Comparison of ENCODE assay signal across 8 cellular contexts in the genomic region with DNA sequence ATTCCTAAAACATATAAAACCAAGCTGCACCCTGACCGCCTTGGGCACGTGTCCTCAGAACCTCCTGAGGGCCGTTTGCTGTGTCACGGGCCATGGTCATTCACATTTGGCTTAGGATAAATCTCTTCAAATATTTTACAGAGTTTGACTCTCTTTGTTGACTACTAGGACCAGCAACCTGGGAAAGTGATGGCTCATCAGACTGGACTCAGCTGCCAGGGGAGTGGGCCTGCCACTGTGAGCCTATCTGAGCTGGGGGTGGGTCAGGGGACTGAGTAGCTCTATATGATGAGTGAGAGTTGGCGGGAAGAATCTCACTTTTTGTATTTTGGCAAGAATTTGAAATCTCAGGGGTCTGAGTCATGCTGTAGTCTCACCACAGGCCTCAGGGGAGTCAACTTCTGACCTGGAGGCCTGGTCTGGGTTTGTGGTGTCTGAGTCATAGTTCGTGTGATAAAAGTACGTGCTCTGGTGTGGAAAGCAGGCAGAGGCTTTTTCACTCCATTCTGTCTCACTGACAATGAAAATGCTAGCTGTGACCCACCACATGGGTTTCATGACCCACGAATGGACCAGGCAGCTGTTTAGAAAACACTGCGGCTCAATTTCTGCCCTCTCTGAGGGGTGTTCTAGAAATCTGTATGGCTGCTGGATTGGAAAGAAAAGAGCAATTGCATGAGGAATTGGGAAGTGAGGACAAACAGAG. TPM values are rescaled to one million over a fixed set of nuclear protein-coding genes. Genes with fewer than 3 reads are reported as not detected.
DNase-seq lines count a peak whose midpoint lies in the region; ATAC-seq, FAIRE-seq and TF ChIP-seq lines count a peak whose summit lies in the region.

No MANE protein-coding gene starts in this region.

- WGBS in K562 (ENCODE audit: insufficient coverage, low coverage, missing lambda C conversion rate) = 0% methylated on average over 9 of the region's 9 CpGs
- WGBS in lung, 2 donors = 64 to 71% methylated on average over 9 of the region's 9 CpGs

- no peaks in the 10 kb centered on the region for H3K9me3 ChIP-seq in BE2C
- H3K9me3 ChIP-seq in K562 (replicated peaks; ENCODE audit: control insufficient read depth, insufficient read depth, low read depth, low read length) = no peaks in the 10 kb centered on the region
- no peaks in the 10 kb centered on the region for H3K9me3 ChIP-seq in lung (ENCODE audit: control insufficient read depth in 2 of 2, insufficient read depth in 1 of 2, low read length in 1 of 2)

- in situ Hi-C loops in K562 (cut with MboI) = no loop called here

- peaks cover 15% of the 10 kb centered on the region for H3K4me1 ChIP-seq in BE2C
- peaks cover 7 to 23% of the 10 kb centered on the region in 2 experiments; a peak in 4 of 5 replicates for H3K4me1 ChIP-seq in K562 (replicated peaks in 1 of 2; ENCODE audit: control insufficient read depth in 2 of 2, insufficient read depth in 2 of 2, low read length in 2 of 2)
- H3K4me1 ChIP-seq in lung (ENCODE audit: control insufficient read depth in 2 of 2, insufficient read depth in 2 of 2, low read length in 2 of 2) = peaks cover 0 to 6% of the 10 kb centered on the region in 2 donors

- peak; percentile 73 for TF ChIP-seq EP300 in K562 (IDR thresholded peaks at IDR 0.05; ENCODE audit: low read length)

- H3K36me3 ChIP-seq in BE2C = no peaks in the 10 kb centered on the region
- H3K36me3 ChIP-seq in K562 (ENCODE audit: control insufficient read depth, insufficient read depth, low read length) = no peaks in the 10 kb centered on the region
- no peaks in the 10 kb centered on the region for H3K36me3 ChIP-seq in lung (ENCODE audit: control insufficient read depth in 2 of 2, insufficient read depth in 2 of 2, low read length in 2 of 2)

- 0 out of 2 replicates have a peak, but pooled peaks cover 5% of the 10 kb centered on the region for H4K20me1 ChIP-seq in K562 (replicated peaks; ENCODE audit: control insufficient read depth, insufficient read depth, low read length)

- no peak for TF ChIP-seq CTCF in BE2C (IDR thresholded peaks at IDR 0.05; ENCODE audit: low read depth, low read length)
- no peak for TF ChIP-seq CTCF in K562 (IDR thresholded peaks at IDR 0.05 in 2 of 3, conservative IDR thresholded peaks at IDR 0.05 in 1 of 3; ENCODE audit: insufficient read depth in 2 of 3, low read depth in 1 of 3, low read length in 3 of 3)
- no peak for TF ChIP-seq CTCF in lung (IDR thresholded peaks at IDR 0.05; ENCODE audit: control extremely low read depth, extremely low read depth)

- ATAC-seq in GM19463 (IDR thresholded peaks at IDR 0.05; ENCODE audit: unreplicated experiment) (peak; percentile 46), HG03558 (IDR thresholded peaks at IDR 0.05; ENCODE audit: extremely low read depth, unreplicated experiment) (peak; percentile 61), K562 (peak; percentile 65), lung (ENCODE audit: insufficient read depth, low FRiP score) (peak; percentile 21)

- no peak overlapping the region for H3K4me3 ChIP-seq in BE2C (ENCODE audit: low read depth, low read length)
- no peak overlapping the region for H3K4me3 ChIP-seq in K562
- no peak overlapping the region for H3K4me3 ChIP-seq in lung

- intact Hi-C loops in K562 (cut with micrococcal nuclease) = no loop called here

- CTCF ChIA-PET in K562 (lab: Yijun Ruan, JAX; ENCODE audit: low intra/inter-chr PET ratio) = no interaction called here

- peak overlapping the region; percentile 6; the same call in 1 of the 3 replicates for H3K27ac ChIP-seq in K562 (ENCODE audit: extremely low read depth, low read depth, low read length)
- H3K27ac ChIP-seq in lung (ENCODE audit: low read depth in 1 of 2, low read length in 1 of 2) = peak overlapping the region; percentile 35 to 76

- H3K79me2 ChIP-seq in K562 (ENCODE audit: control insufficient read depth, insufficient read depth, low read length) = no peaks in the 10 kb centered on the region

- BruUV-seq in K562 (replicated peaks; lab: Mats Ljungman, UMichigan) = no TSS peak

- POLR2A ChIA-PET in K562 (lab: Yijun Ruan, JAX) = interaction anchor here (0.6 kb wide), 1 partner anchor 369 kb away, joined by 3 read pairs; no protein-coding TSS in a partner anchor

- H3K27me3 ChIP-seq in BE2C = no peaks in the 10 kb centered on the region
- peaks cover under 1 to 7% of the 10 kb centered on the region in 2 experiments; a peak in 3 of 5 replicates for H3K27me3 ChIP-seq in K562 (ENCODE audit: control insufficient read depth in 2 of 2, insufficient read depth in 2 of 2, low read length in 2 of 2)
- H3K27me3 ChIP-seq in lung (ENCODE audit: control insufficient read depth, insufficient read depth) = no peaks in the 10 kb centered on the region

- H3K9me1 ChIP-seq in K562 (ENCODE audit: control insufficient read depth, insufficient read depth, low read length) = no peaks in the 10 kb centered on the region

- no peak overlapping the region for H3K9ac ChIP-seq in K562 (ENCODE audit: insufficient read depth in 1 of 2, low read depth in 2 of 2, low read length in 2 of 2)

- TF ChIP-seq POLR2A in K562 (conservative IDR thresholded peaks at IDR 0.05) = no peak

- DNase-seq in BE2C (peak; percentile 81), T-helper 2 cell (peak in 3 of 5 experiments; percentile 46 to 87 (median 79)), K562 (ENCODE audit: extremely low read depth in 1 of 4, low spot score in 3 of 4) (peak; percentile 51 to 80 (median 60)), lung (ENCODE audit: low spot score) (peak; percentile 57), cortex of kidney (lab: John Stamatoyannopoulos, UW) (no peak)
- DNase-seq in stimulated activated CD8-positive, alpha-beta memory T cell treated with anti-CD3 and anti-CD28 coated beads, Interleukin-7, amount 100 ng/mL, for 4 hours (ENCODE audit: low read depth in 2 of 2) = peak; percentile 68 to 76

- no peak for TF ChIP-seq RAD21 in K562 (CRISPR knock-in tag; conservative IDR thresholded peaks at IDR 0.05 in 1 of 2, IDR thresholded peaks at IDR 0.05 in 1 of 2)

- peak; percentile 80 for FAIRE-seq in K562 (lab: Jason Lieb, UNC)

- no peak overlapping the region for H2AFZ ChIP-seq in K562 (ENCODE audit: low read depth, low read length)

- no peak overlapping the region for H3K4me2 ChIP-seq in K562 (ENCODE audit: insufficient read depth, low read length)

RNA-seq across cellular contexts. Expression of a gene that starts 4.2 kb away (rescaled TPM):
- 34.8 TPM for polyA plus RNA-seq in BE2C (2012; ENCODE audit: insufficient read depth, insufficient read length, low read depth)
- total RNA-seq in K562 (2011; cell fraction: chromatin; rRNA removed; ENCODE audit: low replicate concordance) = 0.32 and 1.3 TPM in 2 replicates
- 0.66 and 0.83 TPM in 2 replicates for total RNA-seq in K562 (2011; cell fraction: nucleolus; rRNA removed)
- 1.3 and 1.7 TPM in 2 replicates for total RNA-seq in K562 (2011; cell fraction: nucleoplasm; rRNA removed)
- total RNA-seq in K562 (2014; rRNA removed) = 0.59 and 1.1 TPM in 2 replicates
- 0.35 and 0.73 TPM in 2 replicates for total RNA-seq in K562 (2014; rRNA removed; fragmentation: Illumina TruSeq; extraction: Trizol)
- 1.0 and 1.2 TPM in 2 replicates for total RNA-seq in K562 (2015; rRNA removed; fragmentation: Illumina TruSeq; extraction: Trizol)
- 1.8 and 2.3 TPM in 2 replicates for total RNA-seq in K562 (2021)
- 0.61 and 0.65 TPM in 2 replicates for polyA plus RNA-seq in K562 (2011; rRNA removed)
- 0.29 and 1.6 TPM in 2 replicates for polyA plus RNA-seq in K562 (2011; cell fraction: cytosol; rRNA removed)
- polyA plus RNA-seq in K562 (2011; cell fraction: nucleus; rRNA removed) = 1.0 and 2.0 TPM in 2 replicates
- polyA plus RNA-seq in K562 (2012) = 1.4 and 7.2 TPM in 2 replicates
- polyA plus RNA-seq in K562 (2014; fragmentation: Illumina TruSeq; extraction: Trizol) = 0.46 and 1.1 TPM in 2 replicates
- polyA plus RNA-seq in K562 (2014; fragmentation: Nextera tagmentation; extraction: Ambion mirVana) = under 1 TPM; 0.38 to 0.55 TPM
- polyA plus RNA-seq in K562 (2014; rRNA removed) = 1.7 and 2.4 TPM in 2 replicates
- polyA minus RNA-seq in K562 (2011; rRNA and poly(A)+ RNA removed) = 0.27 and 0.60 TPM in 2 replicates
- polyA minus RNA-seq in K562 (2011; cell fraction: cytosol; rRNA and poly(A)+ RNA removed) = 0.86 and 1.6 TPM in 2 replicates
- polyA minus RNA-seq in K562 (2011; cell fraction: nucleus; rRNA and poly(A)+ RNA removed) = 1.1 and 1.6 TPM in 2 replicates
- total RNA-seq in lung = 10 to 100 TPM in 1 of 2 donors, 1 to 10 TPM in 1; 6.1 to 96.5 TPM
- 100 to 1,000 TPM in 1 of 2 donors, 10 to 100 TPM in 1; 69.2 to 282 TPM for polyA plus RNA-seq in lung

RNA-seq across cellular contexts. Expression of a gene that starts 49.5 kb away (rescaled TPM):
- polyA plus RNA-seq in BE2C (2012; ENCODE audit: insufficient read depth, insufficient read length, low read depth) = not detected
- not detected in 2 replicates for total RNA-seq in K562 (2011; cell fraction: chromatin; rRNA removed; ENCODE audit: low replicate concordance)
- not detected in 2 replicates for total RNA-seq in K562 (2011; cell fraction: nucleolus; rRNA removed)
- not detected in 2 replicates for total RNA-seq in K562 (2011; cell fraction: nucleoplasm; rRNA removed)
- total RNA-seq in K562 (2014; rRNA removed) = not detected in 2 replicates
- total RNA-seq in K562 (2014; rRNA removed; fragmentation: Illumina TruSeq; extraction: Trizol) = not detected in 2 replicates
- not detected in 2 replicates for total RNA-seq in K562 (2015; rRNA removed; fragmentation: Illumina TruSeq; extraction: Trizol)
- not detected in 2 replicates for total RNA-seq in K562 (2021)
- polyA plus RNA-seq in K562 (2011; rRNA removed) = not detected in 2 replicates
- not detected in 2 replicates for polyA plus RNA-seq in K562 (2011; cell fraction: cytosol; rRNA removed)
- not detected in 2 replicates for polyA plus RNA-seq in K562 (2011; cell fraction: nucleus; rRNA removed)
- not detected in 2 replicates for polyA plus RNA-seq in K562 (2012)
- not detected in 2 replicates for polyA plus RNA-seq in K562 (2014; fragmentation: Illumina TruSeq; extraction: Trizol)
- not detected for polyA plus RNA-seq in K562 (2014; fragmentation: Nextera tagmentation; extraction: Ambion mirVana)
- polyA plus RNA-seq in K562 (2014; rRNA removed) = not detected in 2 replicates
- not detected in 2 replicates for polyA minus RNA-seq in K562 (2011; rRNA and poly(A)+ RNA removed)
- polyA minus RNA-seq in K562 (2011; cell fraction: cytosol; rRNA and poly(A)+ RNA removed) = not detected in 2 replicates
- not detected in 2 replicates for polyA minus RNA-seq in K562 (2011; cell fraction: nucleus; rRNA and poly(A)+ RNA removed)
- total RNA-seq in lung = 10 to 100 TPM in 1 of 2 donors, 1 to 10 TPM in 1; 9.4 to 14.5 TPM
- 1 to 10 TPM; 1.6 to 2.3 TPM for polyA plus RNA-seq in lung

RNA-seq across cellular contexts. Expression of a gene that starts 56.0 kb away (rescaled TPM):
- polyA plus RNA-seq in BE2C (2012; ENCODE audit: insufficient read depth, insufficient read length, low read depth) = 0.31 TPM
- not detected in 2 replicates for total RNA-seq in K562 (2011; cell fraction: chromatin; rRNA removed; ENCODE audit: low replicate concordance)
- total RNA-seq in K562 (2011; cell fraction: nucleolus; rRNA removed) = not detected in 2 replicates
- total RNA-seq in K562 (2011; cell fraction: nucleoplasm; rRNA removed) = not detected in 2 replicates
- total RNA-seq in K562 (2014; rRNA removed) (not detected in 2 replicates), K562 (2014; rRNA removed; fragmentation: Illumina TruSeq; extraction: Trizol) (not detected in 2 replicates), K562 (2015; rRNA removed; fragmentation: Illumina TruSeq; extraction: Trizol) (0.19 TPM in 1 of 2 replicates, not detected in the other), K562 (2021) (not detected in 2 replicates), lung (not detected)
- polyA plus RNA-seq in K562 (2011; rRNA removed) (not detected in 2 replicates), K562 (2014; fragmentation: Illumina TruSeq; extraction: Trizol) (not detected in 2 replicates), K562 (2014; fragmentation: Nextera tagmentation; extraction: Ambion mirVana) (under 1 TPM; 0.04 to 0.06 TPM), K562 (2014; rRNA removed) (0.24 TPM in 1 of 2 replicates, not detected in the other), lung (under 1 TPM; 0.18 to 0.53 TPM)
- polyA plus RNA-seq in K562 (2011; cell fraction: cytosol; rRNA removed) = not detected in 2 replicates
- not detected in 2 replicates for polyA plus RNA-seq in K562 (2011; cell fraction: nucleus; rRNA removed)
- 0.12 and 0.91 TPM in 2 replicates for polyA plus RNA-seq in K562 (2012)
- not detected in 2 replicates for polyA minus RNA-seq in K562 (2011; rRNA and poly(A)+ RNA removed)
- not detected in 2 replicates for polyA minus RNA-seq in K562 (2011; cell fraction: cytosol; rRNA and poly(A)+ RNA removed)
- polyA minus RNA-seq in K562 (2011; cell fraction: nucleus; rRNA and poly(A)+ RNA removed) = not detected in 2 replicates

Comparison
In these comparisons a context has a peak if more than half of its experiments do, and no peak if none do; other contexts are left out.
1. RNA of a gene that starts 49.5 kb away (total RNA-seq): 9.4 to 14.5 TPM in lung; not detected in K562; every median in the first group is over 4 times any median in the second.
2. Peak in every context shown above with its lines, with median percentiles within 50 percentile points of each other: ATAC-seq.